In the genomic region with DNA sequence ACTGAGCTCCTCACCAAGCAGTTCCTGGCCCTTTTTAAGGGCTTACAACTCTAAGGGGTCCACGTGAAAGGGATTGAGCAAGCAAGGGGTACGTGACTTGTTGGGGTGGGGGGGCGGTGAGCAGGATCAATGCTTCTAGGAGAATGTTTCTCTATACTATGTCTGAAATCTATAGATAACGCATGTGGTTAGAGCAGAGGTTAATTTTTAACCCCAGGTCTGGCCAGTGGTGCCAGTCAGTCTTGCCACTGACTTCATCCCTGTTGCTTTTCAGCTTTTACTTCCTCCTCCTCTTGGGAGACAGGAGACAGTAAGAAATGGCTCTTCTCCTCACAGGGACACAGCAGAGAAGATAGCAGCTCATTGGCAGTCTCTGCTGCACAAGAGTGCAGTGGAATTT, we compare ENCODE assay signal across 14 cellular contexts.
A peak's percentile ranks its signal among the peaks of the same experiment; 100 is the strongest.
DNase-seq lines count a peak whose midpoint lies in the region; ATAC-seq and TF ChIP-seq lines count a peak whose summit lies in the region.
"Had no signal": no experiment of that assay in that cellular context is flagged by ENCODE, and none has a peak within 500 bp of the region (broad histone marks: within the 10 kb centered on the region; RNA-seq: fewer than 3 reads in every experiment).

No MANE protein-coding gene starts in this region.

- no peak for TF ChIP-seq CTCF in body of pancreas (IDR thresholded peaks at IDR 0.05)
- no peak for TF ChIP-seq CTCF in mesothelial cell of epicardium (IDR thresholded peaks at IDR 0.05; ENCODE audit: unreplicated experiment)

- TF ChIP-seq POLR2A in body of pancreas (IDR thresholded peaks at IDR 0.05): no peak

- intact Hi-C loops in body of pancreas (cut with DNase I): no loop called here
- intact Hi-C loops in activated T-helper 2 cell treated with anti-CD3 and anti-CD28 coated beads, Interferon-gamma antibody, Interleukin-2, Interleukin-4, amounts not matched to agents 10 μg/mL and 5 μg/mL and 100 μg/mL, durations not matched to agents 14 hours and 24 hours and 36 hours (cut with micrococcal nuclease): no loop called here

- H3K27me3 ChIP-seq in body of pancreas: no peaks in the 10 kb centered on the region

- peaks cover 0 to 2% (median 0%) of the 10 kb centered on the region in 3 donors for H3K9me3 ChIP-seq in body of pancreas

- peak; percentile 66 for DNase-seq in Caki2 (ENCODE audit: low read depth)
- peak; percentile 69 for DNase-seq in HT-29 (ENCODE audit: low spot score)
- peak; percentile 11 to 30 (median 14) for DNase-seq in body of pancreas
- no peak for DNase-seq in mesothelial cell of epicardium (ENCODE audit: low spot score in 2 of 2, unreplicated experiment in 2 of 2)
- no peak for DNase-seq in activated T-helper 2 cell treated with anti-CD3 and anti-CD28 coated beads, Interferon-gamma antibody, Interleukin-2, Interleukin-4, amounts not matched to agents 10 μg/mL and 5 μg/mL and 100 μg/mL, durations not matched to agents 14 hours and 24 hours and 36 hours (ENCODE audit: low spot score)
- no peak for DNase-seq in mesenteric fat pad (ENCODE audit: low spot score)
- DNase-seq: activated naive CD4-positive, alpha-beta T cell treated with Interleukin-2 at 50 U/mL for 16 hours; DMS79; NCI-H1930; nucleus accumbens; stimulated activated CD8-positive, alpha-beta memory T cell treated with anti-CD3 and anti-CD28 coated beads, Interleukin-4, amount 100 ng/mL, for 48 hours had no signal

- ATAC-seq in GM19467 (IDR thresholded peaks at IDR 0.05; ENCODE audit: unreplicated experiment) (peak; percentile 64), body of pancreas (peak; percentile 75), HG02840 (IDR thresholded peaks at IDR 0.05; ENCODE audit: low FRiP score, unreplicated experiment) (no peak)

- H3K4me1 ChIP-seq in body of pancreas: no peaks in the 10 kb centered on the region

- no peaks in the 10 kb centered on the region for H3K36me3 Mint-ChIP-seq in mesothelial cell of epicardium
- H3K36me3 Mint-ChIP-seq in activated T-helper 2 cell treated with anti-CD3 and anti-CD28 coated beads, Interferon-gamma antibody, Interleukin-2, Interleukin-4, amounts not matched to agents 10 μg/mL and 5 μg/mL and 100 μg/mL, durations not matched to agents 14 hours and 24 hours and 36 hours (ENCODE audit: low read depth): no peaks in the 10 kb centered on the region

- H3K27ac ChIP-seq in body of pancreas: no peak overlapping the region

- no peaks in the 10 kb centered on the region for H3K4me1 Mint-ChIP-seq in mesothelial cell of epicardium
- no peaks in the 10 kb centered on the region for H3K4me1 Mint-ChIP-seq in activated T-helper 2 cell treated with anti-CD3 and anti-CD28 coated beads, Interferon-gamma antibody, Interleukin-2, Interleukin-4, amounts not matched to agents 10 μg/mL and 5 μg/mL and 100 μg/mL, durations not matched to agents 14 hours and 24 hours and 36 hours (ENCODE audit: low read depth)
- H3K4me1 Mint-ChIP-seq: IgD-negative memory B cell had no signal

- peaks cover 36% of the 10 kb centered on the region for H3K27me3 Mint-ChIP-seq in mesothelial cell of epicardium (ENCODE audit: low read depth)
- H3K27me3 Mint-ChIP-seq in activated T-helper 2 cell treated with anti-CD3 and anti-CD28 coated beads, Interferon-gamma antibody, Interleukin-2, Interleukin-4, amounts not matched to agents 10 μg/mL and 5 μg/mL and 100 μg/mL, durations not matched to agents 14 hours and 24 hours and 36 hours (ENCODE audit: low read depth): peaks cover 2% of the 10 kb centered on the region

- peaks cover 8% of the 10 kb centered on the region for H3K9me3 Mint-ChIP-seq in mesothelial cell of epicardium
- H3K9me3 Mint-ChIP-seq in activated T-helper 2 cell treated with anti-CD3 and anti-CD28 coated beads, Interferon-gamma antibody, Interleukin-2, Interleukin-4, amounts not matched to agents 10 μg/mL and 5 μg/mL and 100 μg/mL, durations not matched to agents 14 hours and 24 hours and 36 hours: peaks cover 15% of the 10 kb centered on the region

- H3K27ac Mint-ChIP-seq in mesothelial cell of epicardium: no peak overlapping the region
- no peak overlapping the region for H3K27ac Mint-ChIP-seq in activated T-helper 2 cell treated with anti-CD3 and anti-CD28 coated beads, Interferon-gamma antibody, Interleukin-2, Interleukin-4, amounts not matched to agents 10 μg/mL and 5 μg/mL and 100 μg/mL, durations not matched to agents 14 hours and 24 hours and 36 hours

- WGBS in body of pancreas, 2 donors: 35 to 45% methylated on average over 4 of the region's 4 CpGs

- H3K36me3 ChIP-seq in body of pancreas (replicated peaks in 1 of 2; ENCODE audit: insufficient read depth in 1 of 2, low read depth in 2 of 2): no peaks in the 10 kb centered on the region

- H3K4me3 Mint-ChIP-seq in mesothelial cell of epicardium: no peak overlapping the region
- no peak overlapping the region for H3K4me3 Mint-ChIP-seq in activated T-helper 2 cell treated with anti-CD3 and anti-CD28 coated beads, Interferon-gamma antibody, Interleukin-2, Interleukin-4, amounts not matched to agents 10 μg/mL and 5 μg/mL and 100 μg/mL, durations not matched to agents 14 hours and 24 hours and 36 hours (ENCODE audit: low read depth)
- H3K4me3 Mint-ChIP-seq: IgD-negative memory B cell had no signal

- in situ Hi-C loops in Caki2 (cut with HindIII; ENCODE audit: low pct_unique_long_range_greater_than_20kb, low sequenced_read_pairs): no loop called here

- H3K4me3 ChIP-seq in body of pancreas: no peak overlapping the region

Comparison
In these comparisons a context has a peak if more than half of its experiments do, and no peak if none do; other contexts are left out.
1. DNase-seq: peak in Caki2 (single experiment), HT-29 (single experiment) and body of pancreas (4 of 4); none in mesothelial cell of epicardium (0 of 2), activated T-helper 2 cell treated with anti-CD3 and anti-CD28 coated beads, Interferon-gamma antibody, Interleukin-2, Interleukin-4, amounts not matched to agents 10 μg/mL and 5 μg/mL and 100 μg/mL, durations not matched to agents 14 hours and 24 hours and 36 hours (single experiment) and mesenteric fat pad (single experiment).